In genomic region chr16:64475627-64476351, GRCh38 we compare ENCODE assay signal across 17 cellular contexts.
DNase-seq lines count a peak whose midpoint lies in the region; ATAC-seq, FAIRE-seq and TF ChIP-seq lines count a peak whose summit lies in the region.
"Had no signal": no experiment of that assay in that cellular context is flagged by ENCODE, and none has a peak within 500 bp of the region (broad histone marks: within the 10 kb centered on the region; RNA-seq: fewer than 3 reads in every experiment).

No MANE protein-coding gene starts in this region.

- H3K4me3 ChIP-seq in astrocyte of the spinal cord (ENCODE audit: low read depth, low read length) (no peak overlapping the region), aorta (ENCODE audit: low read length in 2 of 2) (no peak overlapping the region)
- H3K4me3 ChIP-seq: suprapubic skin had no signal

- intact Hi-C loops in Right ventricle myocardium superior (cut with DNase I) (no loop called here), aorta (cut with DNase I) (loop anchor here in 1 of 2 donors (5.0 kb wide), 2 partner anchors 317 to 647 kb away; partner anchors contain the start of gene CDH11)

- in situ Hi-C loops in astrocyte of the spinal cord (cut with HindIII; ENCODE audit: low sequenced_read_pairs): no loop called here

- FAIRE-seq in GM12892 (lab: Jason Lieb, UNC): no peak

- H3K4me3 Mint-ChIP-seq in nephron: peak overlapping the region in 1 of 3 experiments; percentile 18
- H3K4me3 Mint-ChIP-seq: activated CD8-positive, alpha-beta memory T cell treated with anti-CD3 and anti-CD28 coated beads, Interleukin-2, amount 10 ng/mL, durations not matched to agents 7 days and 5 days; CD4-positive, CD25-positive, alpha-beta regulatory T cell; central memory CD8-positive, alpha-beta T cell; T-helper 1 cell treated with Interleukin-12 subunit alpha and Interleukin-12 subunit beta and Interleukin-4 antibody, amounts not matched to agents 30 μg/mL and 1 μg/mL, for 36 hours had no signal

- no peak for TF ChIP-seq POLR2A in GM12892 (IDR thresholded peaks at IDR 0.05; ENCODE audit: low read depth, low read length)

- no peaks in the 10 kb centered on the region for H3K27me3 Mint-ChIP-seq in nephron (ENCODE audit: low read depth)
- H3K27me3 Mint-ChIP-seq: activated CD8-positive, alpha-beta memory T cell treated with anti-CD3 and anti-CD28 coated beads, Interleukin-2, amount 10 ng/mL, durations not matched to agents 7 days and 5 days; CD4-positive, CD25-positive, alpha-beta regulatory T cell; central memory CD8-positive, alpha-beta T cell had no signal

- peak; percentile 87 for DNase-seq in astrocyte of the spinal cord (ENCODE audit: low read depth, low spot score)
- no peak for DNase-seq in Right ventricle myocardium superior
- no peak for DNase-seq in aorta
- DNase-seq in activated CD8-positive, alpha-beta memory T cell treated with anti-CD3 and anti-CD28 coated beads for 24 hours: no peak
- no peak for DNase-seq in OCI-M2 (lab: John Stamatoyannopoulos, UW; ENCODE audit: unreplicated experiment)
- DNase-seq in GM12892 (ENCODE audit: insufficient read length): no peak
- DNase-seq: activated CD4-positive, CD25-positive, alpha-beta regulatory T cell; activated CD8-positive, alpha-beta memory T cell treated with anti-CD3 and anti-CD28 coated beads, Interleukin-2, amount 10 ng/mL, durations not matched to agents 7 days and 5 days; CD4-positive, CD25-positive, alpha-beta regulatory T cell; mammary epithelial cell; NCI-H1694 treated with DMSO at 0.1 percent for 48 hours; NCI-H526 had no signal

- WGBS in aorta, 2 donors: 16 to 17% methylated on average over 11 of the region's 11 CpGs

- peak overlapping the region; percentile 60 to 63 (median 61) for H3K27ac Mint-ChIP-seq in nephron
- H3K27ac Mint-ChIP-seq: activated CD8-positive, alpha-beta memory T cell treated with anti-CD3 and anti-CD28 coated beads, Interleukin-2, amount 10 ng/mL, durations not matched to agents 7 days and 5 days; CD4-positive, CD25-positive, alpha-beta regulatory T cell; T-helper 1 cell treated with Interleukin-12 subunit alpha and Interleukin-12 subunit beta and Interleukin-4 antibody, amounts not matched to agents 30 μg/mL and 1 μg/mL, for 36 hours had no signal

- H3K9me3 ChIP-seq in aorta (ENCODE audit: control insufficient read depth, low read length): no peaks in the 10 kb centered on the region
- H3K9me3 ChIP-seq: suprapubic skin had no signal

- peak overlapping the region in 1 of 2 donors; percentile 67 for H3K27ac ChIP-seq in aorta (ENCODE audit: low read depth in 1 of 2, low read length in 2 of 2)
- H3K27ac ChIP-seq: RWPE1, suprapubic skin had no signal

- H3K36me3 Mint-ChIP-seq in nephron (ENCODE audit: low read depth): no peaks in the 10 kb centered on the region
- H3K36me3 Mint-ChIP-seq: activated CD8-positive, alpha-beta memory T cell treated with anti-CD3 and anti-CD28 coated beads, Interleukin-2, amount 10 ng/mL, durations not matched to agents 7 days and 5 days; CD4-positive, CD25-positive, alpha-beta regulatory T cell had no signal

- no peaks in the 10 kb centered on the region for H3K27me3 ChIP-seq in aorta (ENCODE audit: control insufficient read depth in 1 of 2, insufficient read depth in 2 of 2, low read length in 1 of 2)
- H3K27me3 ChIP-seq: suprapubic skin had no signal

- TF ChIP-seq CTCF in astrocyte of the spinal cord (IDR thresholded peaks at IDR 0.05; ENCODE audit: low read depth, low read length) (no peak), nephron (IDR thresholded peaks at IDR 0.05; ENCODE audit: unreplicated experiment in 3 of 3) (no peak)

- ATAC-seq in Right ventricle myocardium superior (ENCODE audit: poor library complexity) (peak; percentile 91), aorta (ENCODE audit: low FRiP score) (peak; percentile 51)
- ATAC-seq: activated CD8-positive, alpha-beta memory T cell treated with anti-CD3 and anti-CD28 coated beads, Interleukin-2, amount 10 ng/mL, durations not matched to agents 7 days and 5 days had no signal

- peaks cover 2% of the 10 kb centered on the region for H3K9me3 Mint-ChIP-seq in nephron

- H3K4me1 Mint-ChIP-seq in nephron: peaks cover 75% of the 10 kb centered on the region
- H3K4me1 Mint-ChIP-seq: activated CD8-positive, alpha-beta memory T cell treated with anti-CD3 and anti-CD28 coated beads, Interleukin-2, amount 10 ng/mL, durations not matched to agents 7 days and 5 days; CD4-positive, CD25-positive, alpha-beta regulatory T cell; central memory CD8-positive, alpha-beta T cell had no signal

- H3K36me3 ChIP-seq in aorta (ENCODE audit: control insufficient read depth in 1 of 2, insufficient read depth in 2 of 2, low read length in 1 of 2): no peaks in the 10 kb centered on the region
- H3K36me3 ChIP-seq: suprapubic skin had no signal

- H3K4me1 ChIP-seq in aorta (ENCODE audit: control insufficient read depth in 1 of 2, insufficient read depth in 2 of 2, low read length in 2 of 2): peaks cover 6 to 10% of the 10 kb centered on the region in 2 donors
